Comparison of ENCODE assay signal across 1 cellular context in the genomic region with DNA sequence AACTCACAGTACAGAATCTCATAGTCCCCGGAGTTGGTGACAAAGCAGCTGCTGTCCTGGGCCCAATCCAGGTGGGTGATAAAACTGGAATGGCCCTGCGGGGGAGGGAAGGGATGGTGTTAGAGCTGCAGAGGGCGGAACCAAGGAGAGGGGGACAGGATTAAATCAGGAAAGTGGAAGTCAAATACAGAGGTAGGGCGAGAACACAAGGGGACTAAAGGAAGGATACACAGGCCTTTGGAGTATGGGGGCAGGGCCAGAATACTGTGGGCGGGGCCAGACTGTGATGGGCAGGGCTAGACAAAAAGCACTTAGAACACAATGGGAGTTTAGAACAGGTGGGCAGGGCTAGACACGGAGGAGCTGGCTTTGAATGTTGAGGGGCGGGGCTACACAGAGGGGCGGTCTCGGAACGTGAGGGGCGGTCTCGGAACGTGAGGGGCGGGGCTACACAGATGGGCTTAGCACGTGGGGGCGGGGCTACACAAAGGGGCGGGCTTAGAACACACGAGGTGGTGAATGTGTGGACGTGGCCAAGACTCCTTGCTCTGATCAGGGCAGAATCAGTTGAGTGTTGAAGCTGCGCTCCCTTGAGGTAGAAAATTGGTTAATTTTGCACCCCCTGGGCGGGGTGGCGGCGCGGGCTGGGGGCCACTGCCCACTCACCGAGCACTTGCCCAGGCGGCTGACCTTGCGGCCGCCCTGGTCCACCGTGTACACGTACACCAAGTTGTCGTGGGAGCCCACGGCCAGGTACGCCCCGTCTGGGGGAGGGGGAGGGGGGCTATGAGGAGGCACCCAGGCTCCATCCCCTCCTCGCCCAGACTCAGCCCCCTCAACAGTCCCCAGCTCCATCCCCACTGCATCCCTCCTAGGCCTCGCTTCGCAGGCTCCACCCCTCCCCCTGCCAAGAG.
TF ChIP-seq lines count a peak whose summit lies in the region.

No MANE protein-coding gene starts in this region.

TF ChIP-seq in SK-N-SH treated with all-trans-retinoic acid at 6 μM for 48 hours, 23 proteins besides CTCF, POLR2A, EP300 and RAD21 (continued from another document):
- TF ChIP-seq, protein P1, sequence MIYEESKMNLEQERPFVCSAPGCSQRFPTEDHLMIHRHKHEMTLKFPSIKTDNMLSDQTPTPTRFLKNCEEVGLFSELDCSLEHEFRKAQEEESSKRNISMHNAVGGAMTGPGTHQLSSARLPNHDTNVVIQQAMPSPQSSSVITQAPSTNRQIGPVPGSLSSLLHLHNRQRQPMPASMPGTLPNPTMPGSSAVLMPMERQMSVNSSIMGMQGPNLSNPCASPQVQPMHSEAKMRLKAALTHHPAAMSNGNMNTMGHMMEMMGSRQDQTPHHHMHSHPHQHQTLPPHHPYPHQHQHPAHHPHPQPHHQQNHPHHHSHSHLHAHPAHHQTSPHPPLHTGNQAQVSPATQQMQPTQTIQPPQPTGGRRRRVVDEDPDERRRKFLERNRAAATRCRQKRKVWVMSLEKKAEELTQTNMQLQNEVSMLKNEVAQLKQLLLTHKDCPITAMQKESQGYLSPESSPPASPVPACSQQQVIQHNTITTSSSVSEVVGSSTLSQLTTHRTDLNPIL (CRISPR knock-in tag; IDR thresholded peaks at IDR 0.05; ENCODE audit: low read depth): no peak
- TF ChIP-seq TOX (CRISPR knock-in tag; IDR thresholded peaks at IDR 0.05; ENCODE audit: borderline replicate concordance): no peak
